In genomic region chr10:117240730-117241529, GRCh38 we compare ENCODE assay signal across 1 cellular context.
TF ChIP-seq lines count a peak whose summit lies in the region.

SLC18A2 (plus strand) TSS chr10:117241114; CDS start chr10:117241694, 580 bp downstream.

TF ChIP-seq in Ishikawa, 13 proteins besides CTCF, POLR2A, EP300 and RAD21 (continued from another document):
- TF ChIP-seq REST (IDR thresholded peaks at IDR 0.05; ENCODE audit: low read depth): no peak
- no peak for TF ChIP-seq NFIC (IDR thresholded peaks at IDR 0.05)
- no peak for TF ChIP-seq FOXM1 (IDR thresholded peaks at IDR 0.05; ENCODE audit: borderline replicate concordance, low read depth)
- TF ChIP-seq CEBPB (IDR thresholded peaks at IDR 0.05): no peak
- TF ChIP-seq ZBTB7A (IDR thresholded peaks at IDR 0.05; ENCODE audit: low read depth): peak; percentile 81
- no peak for TF ChIP-seq TCF12 (IDR thresholded peaks at IDR 0.05; ENCODE audit: low read depth)
- TF ChIP-seq YY1 (IDR thresholded peaks at IDR 0.05; ENCODE audit: low read depth): no peak
